Comparison of ENCODE assay signal across 20 cellular contexts in genomic region chr3:127092776-127093175, GRCh38.
DNase-seq lines count a peak whose midpoint lies in the region; ATAC-seq, FAIRE-seq and TF ChIP-seq lines count a peak whose summit lies in the region.
"Had no signal": no experiment of that assay in that cellular context is flagged by ENCODE, and none has a peak within 500 bp of the region (broad histone marks: within the 10 kb centered on the region; RNA-seq: fewer than 3 reads in every experiment).

No MANE protein-coding gene starts in this region.

- no peaks in the 10 kb centered on the region for H3K4me1 ChIP-seq in small intestine (ENCODE audit: control insufficient read depth in 2 of 2, insufficient read depth in 1 of 2, low read depth in 1 of 2, low read length in 1 of 2)
- H3K4me1 ChIP-seq: HAP-1 had no signal

- 31 to 58% (median 43%) methylated on average over 11 of the region's 11 CpGs for WGBS in small intestine, 3 donors

- H3K27me3 ChIP-seq in WERI-Rb-1 (ENCODE audit: insufficient read depth, low read depth, severe bottlenecking) (no peaks in the 10 kb centered on the region), small intestine (ENCODE audit: control insufficient read depth in 2 of 2, insufficient read depth in 2 of 2, low read length in 2 of 2) (no peaks in the 10 kb centered on the region)

- 0 out of 2 replicates have a peak overlapping the region, but pooled peaks have one; percentile 18 for H3K27ac ChIP-seq in WERI-Rb-1
- H3K27ac ChIP-seq in small intestine (ENCODE audit: low read depth in 1 of 2, low read length in 1 of 2): no peak overlapping the region
- no peak overlapping the region for H3K27ac ChIP-seq in substantia nigra (ENCODE audit: low read depth, low read length, poor library complexity, severe bottlenecking)
- H3K27ac ChIP-seq: PC-9 had no signal

- H3K9me3 ChIP-seq in WERI-Rb-1 (ENCODE audit: severe bottlenecking): peaks cover 10% of the 10 kb centered on the region
- H3K9me3 ChIP-seq in small intestine (ENCODE audit: control insufficient read depth, low read depth): no peaks in the 10 kb centered on the region
- H3K9me3 ChIP-seq: HAP-1, SK-N-SH had no signal

- H3K36me3 ChIP-seq in WERI-Rb-1: no peaks in the 10 kb centered on the region
- no peaks in the 10 kb centered on the region for H3K36me3 ChIP-seq in small intestine (ENCODE audit: control insufficient read depth in 2 of 2, insufficient read depth in 2 of 2, low read length in 2 of 2)
- H3K36me3 ChIP-seq: HAP-1 had no signal

- FAIRE-seq in small intestine (lab: Jason Lieb, UNC): no peak
- FAIRE-seq: D721Med had no signal

- H3K4me3 ChIP-seq in HFF-Myc (replicated peaks; ENCODE audit: low read depth, low read length) (no peak overlapping the region), WERI-Rb-1 (ENCODE audit: low read depth, low read length) (no peak overlapping the region), small intestine (ENCODE audit: low read depth in 1 of 2, low read length in 2 of 2) (no peak overlapping the region)
- H3K4me3 ChIP-seq: HAP-1, PC-9 had no signal

- peak; percentile 6 for TF ChIP-seq CTCF in HFF-Myc (IDR thresholded peaks at IDR 0.05; ENCODE audit: low read depth, low read length, missing control alignments)
- TF ChIP-seq CTCF in WERI-Rb-1 (IDR thresholded peaks at IDR 0.05; ENCODE audit: low read depth, low read length): 0 out of 2 replicates have a peak, but pooled peaks have one; percentile 13

- in situ Hi-C loops in ACHN (cut with HindIII; ENCODE audit: low pct_ligation_motif_present, low pct_unique_long_range_greater_than_20kb, low sequenced_read_pairs): no loop called here

- no peak for ATAC-seq in GM19467 (IDR thresholded peaks at IDR 0.05; ENCODE audit: unreplicated experiment)
- ATAC-seq: CD8-positive, alpha-beta T cell; Right ventricle myocardium inferior had no signal

- DNase-seq in HFF-Myc (ENCODE audit: extremely low read depth, low read depth) (no peak), WERI-Rb-1 (peak; percentile 33), left kidney (ENCODE audit: low read depth, low spot score) (peak; percentile 25), small intestine (peak; percentile 5), ACHN (no peak), substantia nigra (lab: John Stamatoyannopoulos, UW) (no peak)
- DNase-seq in NK-92 treated with Interleukin-12 subunit alpha and Interleukin-12 subunit beta, amount 100 ng/mL, for 24 hours (lab: John Stamatoyannopoulos, UW): no peak
- DNase-seq: CD8-positive, alpha-beta T cell; DND-41; GF-D8; MV-4-11; NCI-H1436; NCI-H226; NCI-H526 treated with DMSO at 0.1 percent for 48 hours; PC-9; SK-N-SH had no signal

Comparison
In these comparisons a context has a peak if more than half of its experiments do, and no peak if none do; other contexts are left out.
1. DNase-seq: peak in WERI-Rb-1 (single experiment), left kidney (single experiment) and small intestine (single experiment); none in HFF-Myc (single experiment), ACHN (single experiment), NK-92 treated with Interleukin-12 subunit alpha and Interleukin-12 subunit beta, amount 100 ng/mL, for 24 hours (single experiment) and substantia nigra (0 of 49).